Comparison of ENCODE assay signal across 1 cellular context in genomic region chr16:2531696-2532493, GRCh38.
A peak's percentile ranks its signal among the peaks of the same experiment; 100 is the strongest.
TF ChIP-seq lines count a peak whose summit lies in the region.

No MANE protein-coding gene starts in this region.

TF ChIP-seq in HepG2, 621 proteins besides CTCF, POLR2A, EP300 and RAD21 (continued from another document and continues in another):
- TF ChIP-seq ZSCAN21 (CRISPR knock-in tag; IDR thresholded peaks at IDR 0.05; ENCODE audit: borderline replicate concordance) (peak; percentile 65; the same call in 1 of the 2 replicates), ZNF224 (CRISPR knock-in tag; IDR thresholded peaks at IDR 0.05) (no peak; the same call in 1 of the 2 replicates), ZBTB42 (CRISPR knock-in tag; IDR thresholded peaks at IDR 0.05) (no peak), ZNF891 (CRISPR knock-in tag; IDR thresholded peaks at IDR 0.05) (0 out of 2 replicates have a peak, but pooled peaks have one; percentile 22), ZNF780A (CRISPR knock-in tag; IDR thresholded peaks at IDR 0.05) (no peak), TEF (CRISPR knock-in tag; IDR thresholded peaks at IDR 0.05) (no peak), AKAP8 (CRISPR knock-in tag; IDR thresholded peaks at IDR 0.05) (peak; percentile 100), ATF6 (CRISPR knock-in tag; conservative IDR thresholded peaks at IDR 0.05) (no peak), ZNF225 (CRISPR knock-in tag; IDR thresholded peaks at IDR 0.05) (no peak), YEATS2 (CRISPR knock-in tag; IDR thresholded peaks at IDR 0.05; ENCODE audit: borderline replicate concordance) (peak; percentile 75; the same call in 1 of the 2 replicates), MAX (IDR thresholded peaks at IDR 0.05) (peak; percentile 87), MBNL3 (CRISPR knock-in tag; conservative IDR thresholded peaks at IDR 0.05) (no peak), ARNTL (CRISPR knock-in tag; IDR thresholded peaks at IDR 0.05) (peak; percentile 49; the same call in 1 of the 2 replicates), FOXK2 (IDR thresholded peaks at IDR 0.05) (no peak), ZBTB8A (CRISPR knock-in tag; IDR thresholded peaks at IDR 0.05; ENCODE audit: borderline replicate concordance, low read depth) (no peak), MTF1 (CRISPR knock-in tag; IDR thresholded peaks at IDR 0.05) (0 out of 2 replicates have a peak, but pooled peaks have one; percentile 18), SP2 (CRISPR knock-in tag; IDR thresholded peaks at IDR 0.05) (peak; percentile 55; the same call in 1 of the 2 replicates), SP5 (CRISPR knock-in tag; IDR thresholded peaks at IDR 0.05; ENCODE audit: borderline replicate concordance, low read depth) (peak; percentile 64), IKZF4 (CRISPR knock-in tag; IDR thresholded peaks at IDR 0.05; ENCODE audit: borderline replicate concordance, low read depth, not compliant biosample characterization) (peak; percentile 94), NFKBIZ (CRISPR knock-in tag; IDR thresholded peaks at IDR 0.05) (no peak), KLF12 (CRISPR knock-in tag; IDR thresholded peaks at IDR 0.05; ENCODE audit: borderline replicate concordance) (peak; percentile 84; the same call in 1 of the 2 replicates), RCOR2 (CRISPR knock-in tag; IDR thresholded peaks at IDR 0.05) (no peak), ZNF614 (CRISPR knock-in tag; IDR thresholded peaks at IDR 0.05; ENCODE audit: borderline replicate concordance) (0 out of 2 replicates have a peak, but pooled peaks have one; percentile 49), ZNF18 (CRISPR knock-in tag; IDR thresholded peaks at IDR 0.05; ENCODE audit: insufficient replicate concordance) (no peak), ZNF343 (CRISPR knock-in tag; IDR thresholded peaks at IDR 0.05) (peak; percentile 62; the same call in 1 of the 2 replicates), RARA (CRISPR knock-in tag; IDR thresholded peaks at IDR 0.05) (peak; percentile 41; the same call in 1 of the 2 replicates), FOXP1 (IDR thresholded peaks at IDR 0.05) (no peak), FOXP1 (CRISPR knock-in tag; IDR thresholded peaks at IDR 0.05) (no peak), NONO (IDR thresholded peaks at IDR 0.05) (no peak), NONO (CRISPR knock-in tag; conservative IDR thresholded peaks at IDR 0.05) (peak; percentile 96), ZNF747 (CRISPR knock-in tag; IDR thresholded peaks at IDR 0.05; ENCODE audit: borderline replicate concordance) (peak; percentile 85), DMTF1 (CRISPR knock-in tag; IDR thresholded peaks at IDR 0.05) (no peak), CHCHD3 (CRISPR knock-in tag; IDR thresholded peaks at IDR 0.05) (no peak), RORA (CRISPR knock-in tag; IDR thresholded peaks at IDR 0.05) (no peak), ZNF124 (CRISPR knock-in tag; IDR thresholded peaks at IDR 0.05) (0 out of 2 replicates have a peak, but pooled peaks have one; percentile 40), RFX1 (IDR thresholded peaks at IDR 0.05) (no peak), ZNF660 (CRISPR knock-in tag; IDR thresholded peaks at IDR 0.05; ENCODE audit: borderline replicate concordance, low read depth) (peak; percentile 38; the same call in 1 of the 2 replicates), PRMT3 (CRISPR knock-in tag; IDR thresholded peaks at IDR 0.05; ENCODE audit: borderline replicate concordance, low read depth) (peak; percentile 84; the same call in 1 of the 2 replicates), ZNF607 (CRISPR knock-in tag; IDR thresholded peaks at IDR 0.05; ENCODE audit: borderline replicate concordance) (peak; percentile 82; the same call in 1 of the 2 replicates), ZNF549 (CRISPR knock-in tag; IDR thresholded peaks at IDR 0.05) (no peak), KDM5A (IDR thresholded peaks at IDR 0.05; ENCODE audit: borderline replicate concordance, low read length) (no peak), NFYC (CRISPR knock-in tag; IDR thresholded peaks at IDR 0.05) (peak; percentile 77), MTA1 (CRISPR knock-in tag; IDR thresholded peaks at IDR 0.05; ENCODE audit: borderline replicate concordance) (0 out of 2 replicates have a peak, but pooled peaks have one; percentile 51), ZNF274 (CRISPR knock-in tag; IDR thresholded peaks at IDR 0.05) (peak; percentile 72; the same call in 1 of the 2 replicates), ZMYM4 (CRISPR knock-in tag; IDR thresholded peaks at IDR 0.05) (peak; percentile 55; the same call in 1 of the 2 replicates), ZNF770 (CRISPR knock-in tag; IDR thresholded peaks at IDR 0.05) (0 out of 2 replicates have a peak, but pooled peaks have one; percentile 42), DZIP1 (CRISPR knock-in tag; IDR thresholded peaks at IDR 0.05) (no peak), MATR3 (CRISPR knock-in tag; IDR thresholded peaks at IDR 0.05) (no peak), POLR2AphosphoS2 (IDR thresholded peaks at IDR 0.05; ENCODE audit: low read depth, low read length) (peak; percentile 29; the same call in 1 of the 2 replicates), ZHX2 (IDR thresholded peaks at IDR 0.05; ENCODE audit: low read depth) (0 out of 2 replicates have a peak, but pooled peaks have one; percentile 61), ZHX2 (CRISPR knock-in tag; IDR thresholded peaks at IDR 0.05; ENCODE audit: borderline replicate concordance) (no peak), ZNF709 (CRISPR knock-in tag; IDR thresholded peaks at IDR 0.05) (0 out of 2 replicates have a peak, but pooled peaks have one; percentile 38), KAT8 (CRISPR knock-in tag; IDR thresholded peaks at IDR 0.05) (peak; percentile 68; the same call in 1 of the 2 replicates)
